In genomic region chr2:96203130-96204028, GRCh38 we compare ENCODE assay signal across 1 cellular context.
A peak's percentile ranks its signal among the peaks of the same experiment; 100 is the strongest.
TF ChIP-seq lines count a peak whose summit lies in the region.

No MANE protein-coding gene starts in this region.

TF ChIP-seq in GM12878, 131 proteins besides CTCF, POLR2A, EP300 and RAD21 (continued from another document):
- no peak for TF ChIP-seq ZNF687 (IDR thresholded peaks at IDR 0.05)
- TF ChIP-seq ATF3 (IDR thresholded peaks at IDR 0.05; ENCODE audit: borderline replicate concordance, extremely low read depth, low read depth, low read length) = no peak
- no peak for TF ChIP-seq PAX8 (IDR thresholded peaks at IDR 0.05)
- TF ChIP-seq IRF5 (IDR thresholded peaks at IDR 0.05; ENCODE audit: borderline replicate concordance) = no peak
- no peak for TF ChIP-seq PML (IDR thresholded peaks at IDR 0.05; ENCODE audit: low read length)
- TF ChIP-seq KLF5 (IDR thresholded peaks at IDR 0.05; ENCODE audit: partially characterized antibody) = no peak
- 0 out of 2 replicates have a peak, but pooled peaks have one; percentile 17 for TF ChIP-seq SMC3 (IDR thresholded peaks at IDR 0.05; ENCODE audit: borderline replicate concordance, low read length)
- TF ChIP-seq IKZF2 (IDR thresholded peaks at IDR 0.05) = no peak
- TF ChIP-seq MYC (IDR thresholded peaks at IDR 0.05; ENCODE audit: insufficient read depth, insufficient read length, insufficient replicate concordance, low read length, severe bottlenecking) = no peak
- no peak for TF ChIP-seq CBX5 (IDR thresholded peaks at IDR 0.05; ENCODE audit: low read depth)
- no peak for TF ChIP-seq SUZ12 (IDR thresholded peaks at IDR 0.05; ENCODE audit: unreplicated experiment)
- TF ChIP-seq MXI1 (IDR thresholded peaks at IDR 0.05; ENCODE audit: low read depth, low read length) = peak; percentile 63
- no peak for TF ChIP-seq RBBP5 (conservative IDR thresholded peaks at IDR 0.05)
- TF ChIP-seq HDAC2 (IDR thresholded peaks at IDR 0.05) = no peak
- no peak for TF ChIP-seq BHLHE40 (IDR thresholded peaks at IDR 0.05; ENCODE audit: borderline replicate concordance in 1 of 2, low read depth in 2 of 2, low read length in 1 of 2)
- no peak for TF ChIP-seq NFYA (IDR thresholded peaks at IDR 0.05; ENCODE audit: borderline replicate concordance, low read depth, low read length)
- TF ChIP-seq SREBF1 (IDR thresholded peaks at IDR 0.05; ENCODE audit: low read length) = no peak
- no peak for TF ChIP-seq E2F4 (IDR thresholded peaks at IDR 0.05; ENCODE audit: low read depth, low read length)
- TF ChIP-seq RELB (IDR thresholded peaks at IDR 0.05; ENCODE audit: low read depth) = 0 out of 2 replicates have a peak, but pooled peaks have one; percentile 31
- 0 out of 2 replicates have a peak, but pooled peaks have one; percentile 30 for TF ChIP-seq HDGF (IDR thresholded peaks at IDR 0.05)
- TF ChIP-seq ATF2 (IDR thresholded peaks at IDR 0.05; ENCODE audit: low read length) = no peak
- TF ChIP-seq E4F1 (IDR thresholded peaks at IDR 0.05; ENCODE audit: borderline replicate concordance, partially characterized antibody) = no peak
- no peak for TF ChIP-seq KDM1A (IDR thresholded peaks at IDR 0.05; ENCODE audit: borderline replicate concordance)
